ENCODE assay signal across 27 cellular contexts in genomic region chr7:152103066-152103465, GRCh38.
"Had no signal": no experiment of that assay in that cellular context is flagged by ENCODE, and none has a peak within 500 bp of the region (broad histone marks: within the 10 kb centered on the region; RNA-seq: fewer than 3 reads in every experiment).

No MANE protein-coding gene starts in this region.

- DNase-seq: activated CD4-positive, alpha-beta T cell treated with anti-CD3 and anti-CD28 coated beads, Interleukin-2, amount 10 ng/mL, durations not matched to agents 24 days and 14 days; activated CD4-positive, alpha-beta T cell treated with anti-CD3 and anti-CD28 coated beads, Interleukin-2, amount 50 U/mL, for 4 hours; activated CD8-positive, alpha-beta T cell treated with anti-CD3 and anti-CD28 coated beads for 36 hours; activated gamma-delta T cell; activated naive CD4-positive, alpha-beta T cell treated with Interleukin-2 at 50 U/mL for 16 hours; activated naive CD8-positive, alpha-beta T cell treated with anti-CD3 and anti-CD28 coated beads, Interleukin-2, amount 10 ng/mL, durations not matched to agents 7 days and 5 days; activated T-cell treated with anti-CD3 and anti-CD28 coated beads, Interleukin-2, amount 50 U/mL, for 24 hours; body of pancreas; Karpas-422; KBM-7; MG63; NCI-H1092; NCI-H1417; NCI-H146; NCI-H187; NCI-H2029 treated with DMSO at 0.1 percent for 48 hours; NCI-H2107; NCI-H2171; NCI-H524; PC-3; Peyer's patch; RPMI8226; SHP77 treated with DMSO at 0.1 percent for 48 hours; T-helper 1 cell had no signal

- H3K9me3 ChIP-seq: body of pancreas, breast epithelium, MG63, Peyer's patch had no signal

- H3K4me3 ChIP-seq: body of pancreas, breast epithelium, MG63, Peyer's patch had no signal

- H3K27me3 ChIP-seq: body of pancreas, breast epithelium, MG63, Peyer's patch had no signal

- ATAC-seq: activated CD8-positive, alpha-beta T cell treated with anti-CD3 and anti-CD28 coated beads for 36 hours; body of pancreas; PC-3 had no signal

- H3K27me3 Mint-ChIP-seq: activated CD4-positive, alpha-beta T cell treated with anti-CD3 and anti-CD28 coated beads, Interleukin-2, amount 10 ng/mL, durations not matched to agents 24 days and 14 days; activated CD8-positive, alpha-beta T cell treated with anti-CD3 and anti-CD28 coated beads for 36 hours; activated naive CD4-positive, alpha-beta T cell treated with anti-CD3 and anti-CD28 coated beads, Interleukin-2, amount 50 U/mL, for 24 hours; activated naive CD8-positive, alpha-beta T cell treated with anti-CD3 and anti-CD28 coated beads, Interleukin-2, amount 10 ng/mL, durations not matched to agents 7 days and 5 days; activated T-cell treated with anti-CD3 and anti-CD28 coated beads, Interleukin-2, amount 50 U/mL, for 24 hours had no signal

- H3K4me1 Mint-ChIP-seq: activated CD4-positive, alpha-beta T cell treated with anti-CD3 and anti-CD28 coated beads, Interleukin-2, amount 10 ng/mL, durations not matched to agents 24 days and 14 days; activated naive CD4-positive, alpha-beta T cell treated with anti-CD3 and anti-CD28 coated beads, Interleukin-2, amount 50 U/mL, for 24 hours; activated naive CD8-positive, alpha-beta T cell treated with anti-CD3 and anti-CD28 coated beads, Interleukin-2, amount 10 ng/mL, durations not matched to agents 7 days and 5 days had no signal

- H3K9me3 Mint-ChIP-seq: activated CD4-positive, alpha-beta T cell treated with anti-CD3 and anti-CD28 coated beads, Interleukin-2, amount 10 ng/mL, durations not matched to agents 24 days and 14 days; activated CD8-positive, alpha-beta T cell treated with anti-CD3 and anti-CD28 coated beads for 36 hours; activated naive CD4-positive, alpha-beta T cell treated with anti-CD3 and anti-CD28 coated beads, Interleukin-2, amount 50 U/mL, for 24 hours; activated naive CD8-positive, alpha-beta T cell treated with anti-CD3 and anti-CD28 coated beads, Interleukin-2, amount 10 ng/mL, durations not matched to agents 7 days and 5 days; activated T-cell treated with anti-CD3 and anti-CD28 coated beads, Interleukin-2, amount 50 U/mL, for 24 hours; activated T-helper 2 cell treated with anti-CD3 and anti-CD28 coated beads, Interferon-gamma antibody, Interleukin-2, Interleukin-4, amounts not matched to agents 10 μg/mL and 5 μg/mL and 100 μg/mL, durations not matched to agents 14 hours and 24 hours and 36 hours had no signal

- H3K27ac Mint-ChIP-seq: activated CD4-positive, alpha-beta T cell treated with anti-CD3 and anti-CD28 coated beads, Interleukin-2, amount 10 ng/mL, durations not matched to agents 24 days and 14 days; activated CD8-positive, alpha-beta T cell treated with anti-CD3 and anti-CD28 coated beads for 36 hours; activated naive CD4-positive, alpha-beta T cell treated with anti-CD3 and anti-CD28 coated beads, Interleukin-2, amount 50 U/mL, for 24 hours; activated naive CD8-positive, alpha-beta T cell treated with anti-CD3 and anti-CD28 coated beads, Interleukin-2, amount 10 ng/mL, durations not matched to agents 7 days and 5 days; activated T-cell treated with anti-CD3 and anti-CD28 coated beads, Interleukin-2, amount 50 U/mL, for 24 hours; activated T-helper 2 cell treated with anti-CD3 and anti-CD28 coated beads, Interferon-gamma antibody, Interleukin-2, Interleukin-4, amounts not matched to agents 10 μg/mL and 5 μg/mL and 100 μg/mL, durations not matched to agents 14 hours and 24 hours and 36 hours had no signal

- H3K27ac ChIP-seq: body of pancreas, breast epithelium, Peyer's patch had no signal

- H3K36me3 ChIP-seq: MG63 had no signal

- H3K4me1 ChIP-seq: body of pancreas, breast epithelium, Peyer's patch had no signal

- H3K4me3 Mint-ChIP-seq: activated CD4-positive, alpha-beta T cell treated with anti-CD3 and anti-CD28 coated beads, Interleukin-2, amount 10 ng/mL, durations not matched to agents 24 days and 14 days; activated CD8-positive, alpha-beta T cell treated with anti-CD3 and anti-CD28 coated beads for 36 hours; activated naive CD4-positive, alpha-beta T cell treated with anti-CD3 and anti-CD28 coated beads, Interleukin-2, amount 50 U/mL, for 24 hours; activated naive CD8-positive, alpha-beta T cell treated with anti-CD3 and anti-CD28 coated beads, Interleukin-2, amount 10 ng/mL, durations not matched to agents 7 days and 5 days; activated T-cell treated with anti-CD3 and anti-CD28 coated beads, Interleukin-2, amount 50 U/mL, for 24 hours had no signal
